In the genomic region with DNA sequence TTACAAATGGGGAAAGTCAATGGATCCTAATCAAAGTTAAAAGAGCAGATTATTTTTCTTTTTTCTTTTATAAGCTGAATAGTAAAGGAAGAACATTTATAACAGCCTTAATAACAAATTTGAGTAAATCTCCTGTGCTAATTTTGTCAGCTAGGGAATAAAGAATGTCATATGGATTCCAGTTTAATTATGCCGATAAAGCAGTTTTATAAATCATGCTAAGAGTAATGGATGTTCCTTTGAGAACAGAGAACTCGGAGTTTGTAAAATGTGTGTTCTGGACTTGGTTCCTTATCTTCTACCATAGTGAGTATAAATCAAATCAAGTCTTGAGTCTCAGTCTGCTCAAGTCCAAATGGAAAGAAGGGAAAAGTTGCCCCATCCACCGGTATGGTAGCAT, we compare ENCODE assay signal across 21 cellular contexts.
DNase-seq lines count a peak whose midpoint lies in the region; ATAC-seq, FAIRE-seq and TF ChIP-seq lines count a peak whose summit lies in the region.
"Had no signal": no experiment of that assay in that cellular context is flagged by ENCODE, and none has a peak within 500 bp of the region (broad histone marks: within the 10 kb centered on the region; RNA-seq: fewer than 3 reads in every experiment).

No MANE protein-coding gene starts in this region.

- TF ChIP-seq CTCF in A549 (IDR thresholded peaks at IDR 0.05), result no peak
- TF ChIP-seq CTCF in astrocyte (IDR thresholded peaks at IDR 0.05; ENCODE audit: insufficient read depth, low read depth, low read length), result no peak

- ATAC-seq in A549, result no peak
- ATAC-seq: CD8-positive, alpha-beta T cell; GM12878 had no signal

- no peaks in the 10 kb centered on the region for H3K36me3 ChIP-seq in astrocyte (ENCODE audit: insufficient read depth, low read length)

- no peak overlapping the region for H3K27ac Mint-ChIP-seq in astrocyte (ENCODE audit: unreplicated experiment)
- H3K27ac Mint-ChIP-seq: B cell; CD4-positive, alpha-beta T cell; CD8-positive, alpha-beta T cell had no signal

- H3K79me2 ChIP-seq in astrocyte (ENCODE audit: insufficient read depth, low read length), result no peaks in the 10 kb centered on the region

- H3K4me3 Mint-ChIP-seq in astrocyte (ENCODE audit: unreplicated experiment), result no peak overlapping the region
- H3K4me3 Mint-ChIP-seq: B cell; CD4-positive, alpha-beta T cell; CD8-positive, alpha-beta T cell had no signal

- no peaks in the 10 kb centered on the region for H4K20me1 ChIP-seq in astrocyte (ENCODE audit: insufficient read depth, low read length)

- H3K27ac ChIP-seq in A549 (no peak overlapping the region), astrocyte (ENCODE audit: low read depth, low read length) (no peak overlapping the region)
- H3K27ac ChIP-seq: BLaER1 treated with 17β-estradiol and CSF1 and Interleukin-3, amounts not matched to agents 10 nM and 100 nM; C4-2B had no signal

- POLR2A ChIA-PET in A549 (lab: Yijun Ruan, JAX), result no interaction called here

- H3K4me2 ChIP-seq in A549 (no peak overlapping the region), astrocyte (ENCODE audit: low read length) (no peak overlapping the region)
- H3K4me2 ChIP-seq: BLaER1 treated with 17β-estradiol and CSF1 and Interleukin-3, amounts not matched to agents 10 nM and 100 nM had no signal

- DNase-seq in A549 (ENCODE audit: low read depth in 1 of 2, low spot score in 1 of 2) (no peak), astrocyte (ENCODE audit: low read depth) (no peak), SW 1271 (lab: John Stamatoyannopoulos, UW) (no peak), NCI-H2029 (lab: John Stamatoyannopoulos, UW) (no peak)
- no peak for DNase-seq in activated naive CD4-positive, alpha-beta T cell treated with Interleukin-2 at 50 U/mL for 16 hours
- DNase-seq: 8988T; AML-193; Caco-2; Calu3; CD4-positive, alpha-beta T cell; CD8-positive, alpha-beta T cell; DMS79 treated with DMSO at 0.1 percent for 48 hours; GDM1 had no signal

- no peak overlapping the region for H3K4me3 ChIP-seq in A549
- H3K4me3 ChIP-seq in astrocyte (ENCODE audit: insufficient read depth, low read depth, low read length), result no peak overlapping the region
- H3K4me3 ChIP-seq: BLaER1 treated with 17β-estradiol and CSF1 and Interleukin-3, amounts not matched to agents 10 nM and 100 nM; GM12878 had no signal

- H3K9ac ChIP-seq in astrocyte (ENCODE audit: low read length), result no peak overlapping the region
- H3K9ac ChIP-seq: BLaER1 treated with 17β-estradiol and CSF1 and Interleukin-3, amounts not matched to agents 10 nM and 100 nM had no signal

- H2AFZ ChIP-seq in astrocyte (ENCODE audit: low read depth, low read length), result no peak overlapping the region

- no peaks in the 10 kb centered on the region for H3K36me3 Mint-ChIP-seq in astrocyte (ENCODE audit: low read depth, unreplicated experiment)
- H3K36me3 Mint-ChIP-seq: CD8-positive, alpha-beta T cell had no signal

- no peaks in the 10 kb centered on the region for H3K27me3 Mint-ChIP-seq in astrocyte (ENCODE audit: low read depth, unreplicated experiment)
- H3K27me3 Mint-ChIP-seq: B cell; CD4-positive, alpha-beta T cell had no signal

- FAIRE-seq in A549 (lab: Jason Lieb, UNC), result no peak
- FAIRE-seq in G401.6 (lab: Jason Lieb, UNC), result peak; percentile 40
- peak; percentile 58 for FAIRE-seq in astrocyte (lab: Jason Lieb, UNC)
- FAIRE-seq: A204.1, D721Med, GM12878, GM12892 had no signal

- CTCF ChIA-PET in A549 (lab: Yijun Ruan, JAX), result interaction anchor here (0.6 kb wide), 1 partner anchor 82 kb away, joined by 3 read pairs; no protein-coding TSS in a partner anchor

- H3K9me3 ChIP-seq in A549, result no peaks in the 10 kb centered on the region
- no peaks in the 10 kb centered on the region for H3K9me3 ChIP-seq in astrocyte (ENCODE audit: insufficient read depth, low read depth, low read length)
- H3K9me3 ChIP-seq: Caco-2 had no signal

- TF ChIP-seq RAD21 in A549 (conservative IDR thresholded peaks at IDR 0.05 in 1 of 2, IDR thresholded peaks at IDR 0.05 in 1 of 2), result no peak

- H3K4me1 ChIP-seq in A549, result no peaks in the 10 kb centered on the region
- no peaks in the 10 kb centered on the region for H3K4me1 ChIP-seq in astrocyte (ENCODE audit: insufficient read depth, low read length)
- H3K4me1 ChIP-seq: Caco-2 had no signal

- H3K4me1 Mint-ChIP-seq in astrocyte (ENCODE audit: low read depth, unreplicated experiment), result no peaks in the 10 kb centered on the region
- H3K4me1 Mint-ChIP-seq: B cell had no signal

- TF ChIP-seq EP300 in A549 (IDR thresholded peaks at IDR 0.05), result no peak

- no peaks in the 10 kb centered on the region for H3K9me3 Mint-ChIP-seq in astrocyte (ENCODE audit: unreplicated experiment)
- H3K9me3 Mint-ChIP-seq: CD4-positive, alpha-beta T cell; CD8-positive, alpha-beta T cell had no signal

- no peaks in the 10 kb centered on the region for H3K27me3 ChIP-seq in astrocyte (ENCODE audit: insufficient read depth, low read length)

- whole genome bisulfite sequencing in A549 (ENCODE audit: missing lambda C conversion rate), result 36% methylated on average over 3 of the region's 3 CpGs

- no peak for TF ChIP-seq POLR2A in A549 (IDR thresholded peaks at IDR 0.05; ENCODE audit: low read length)

TF ChIP-seq in A549, 52 proteins besides CTCF, POLR2A, EP300 and RAD21:
- TF ChIP-seq, protein P1, sequence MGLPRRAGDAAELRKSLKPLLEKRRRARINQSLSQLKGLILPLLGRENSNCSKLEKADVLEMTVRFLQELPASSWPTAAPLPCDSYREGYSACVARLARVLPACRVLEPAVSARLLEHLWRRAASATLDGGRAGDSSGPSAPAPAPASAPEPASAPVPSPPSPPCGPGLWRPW (IDR thresholded peaks at IDR 0.05), result no peak
- peak; percentile 56 for TF ChIP-seq MAFK (IDR thresholded peaks at IDR 0.05; ENCODE audit: partially characterized antibody)
- no peak for TF ChIP-seq CEBPB (IDR thresholded peaks at IDR 0.05)
